ENCODE assay signal across 1 cellular context in the genomic region with DNA sequence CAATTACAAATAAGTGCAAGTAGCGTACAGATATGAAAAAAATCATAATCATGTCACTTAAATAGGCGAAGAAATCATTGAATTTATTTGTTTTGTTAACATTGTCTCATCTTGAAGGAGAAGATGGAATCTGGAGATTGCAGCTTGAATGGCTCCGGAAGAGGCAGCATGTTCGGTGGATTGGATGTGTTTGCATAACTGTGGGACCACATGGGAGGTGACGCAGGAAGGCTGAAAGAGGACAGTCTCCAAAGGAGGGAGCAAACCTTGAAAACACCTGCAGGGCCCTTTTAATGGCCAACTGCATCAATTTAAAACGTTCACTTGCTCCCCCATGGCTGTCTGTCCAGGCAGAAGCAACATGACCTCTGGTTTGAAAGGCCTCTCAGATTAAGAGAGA.
A peak's percentile ranks its signal among the peaks of the same experiment; 100 is the strongest.
TF ChIP-seq lines count a peak whose summit lies in the region.

No MANE protein-coding gene starts in this region.

TF ChIP-seq in H1, 55 proteins besides CTCF, POLR2A, EP300 and RAD21 (continued from another document):
- TF ChIP-seq MAX (IDR thresholded peaks at IDR 0.05) (peak; percentile 68), ZNF274 (IDR thresholded peaks at IDR 0.05; ENCODE audit: borderline replicate concordance, extremely low read depth, low read length) (no peak)
TF ChIP-seq in H1: peak in this region for 1.
